In genomic region chr5:9534881-9535517, GRCh38 we compare ENCODE assay signal across 2 cellular contexts.
A peak's percentile ranks its signal among the peaks of the same experiment; 100 is the strongest.
TF ChIP-seq lines count a peak whose summit lies in the region.

No MANE protein-coding gene starts in this region.

TF ChIP-seq in WTC11, 78 proteins besides CTCF, POLR2A, EP300 and RAD21:
- no peak for TF ChIP-seq FOXP4 (CRISPR knock-in tag; IDR thresholded peaks at IDR 0.05)

TF ChIP-seq in H1, 55 proteins besides CTCF, POLR2A, EP300 and RAD21 (continued from another document):
- TF ChIP-seq BACH1 (IDR thresholded peaks at IDR 0.05; ENCODE audit: low read length): no peak
- TF ChIP-seq CEBPB (IDR thresholded peaks at IDR 0.05; ENCODE audit: low read depth, low read length): 0 out of 2 replicates have a peak, but pooled peaks have one; percentile 16
- no peak for TF ChIP-seq SIX5 (IDR thresholded peaks at IDR 0.05; ENCODE audit: low read depth, low read length)
